16 cellular contexts compared by ENCODE assay signal in genomic region chr15:65088643-65089021, GRCh38. TPM values are rescaled to one million over a fixed set of nuclear protein-coding genes. Genes with fewer than 3 reads are reported as not detected.
DNase-seq lines count a peak whose midpoint lies in the region; ATAC-seq and TF ChIP-seq lines count a peak whose summit lies in the region.
"Had no signal": no experiment of that assay in that cellular context is flagged by ENCODE, and none has a peak within 500 bp of the region (broad histone marks: within the 10 kb centered on the region; RNA-seq: fewer than 3 reads in every experiment).

No MANE protein-coding gene starts in this region.

- H3K9me3 ChIP-seq in esophagus squamous epithelium (no peaks in the 10 kb centered on the region), suprapubic skin (no peaks in the 10 kb centered on the region)

- no peak overlapping the region for H2BK120ac ChIP-seq in mesendoderm (ENCODE audit: low read depth, low read length)

- H3K79me2 ChIP-seq in mesendoderm (ENCODE audit: control insufficient read depth, insufficient read depth, low read length) = no peaks in the 10 kb centered on the region

- peak; percentile 84 for DNase-seq in HuH-7.5 (ENCODE audit: low spot score)
- no peak for DNase-seq in esophagus squamous epithelium (lab: John Stamatoyannopoulos, UW)
- DNase-seq in mesendoderm = no peak
- DNase-seq in suprapubic skin (ENCODE audit: low spot score in 2 of 2) = no peak
- no peak for DNase-seq in G401 (ENCODE audit: low spot score)
- DNase-seq in SHP77 (lab: John Stamatoyannopoulos, UW) = no peak
- no peak for DNase-seq in activated CD4-positive, CD25-positive, alpha-beta regulatory T cell treated with anti-CD3 and anti-CD28 coated beads, Interleukin-2, amount 50 U/mL, for 72 hours
- DNase-seq: activated CD8-positive, alpha-beta T cell treated with anti-CD3 and anti-CD28 coated beads for 36 hours; dermis blood vessel endothelial cell; GDM1; NCI-H187 treated with DMSO at 0.1 percent for 48 hours; NCI-H524 treated with DMSO at 0.1 percent for 48 hours; occipital lobe had no signal

- H3K4me2 ChIP-seq in mesendoderm (ENCODE audit: low read length) = no peak overlapping the region

- no peak for TF ChIP-seq POLR2A in esophagus squamous epithelium (IDR thresholded peaks at IDR 0.05)
- TF ChIP-seq POLR2A in suprapubic skin (IDR thresholded peaks at IDR 0.05) = no peak

- H3K9ac ChIP-seq in mesendoderm (ENCODE audit: low read length) = no peak overlapping the region

- TF ChIP-seq EP300 in suprapubic skin (IDR thresholded peaks at IDR 0.05) = no peak

- H2BK5ac ChIP-seq in mesendoderm (ENCODE audit: low read length) = no peak overlapping the region

- H3K4me1 ChIP-seq in esophagus squamous epithelium = peaks cover 28 to 60% (median 33%) of the 10 kb centered on the region in 3 donors
- peaks cover 13% of the 10 kb centered on the region for H3K4me1 ChIP-seq in mesendoderm (ENCODE audit: control insufficient read depth, low read depth, low read length)
- H3K4me1 ChIP-seq in suprapubic skin = peaks cover 33% of the 10 kb centered on the region

- in situ Hi-C loops in G401 (cut with HindIII; ENCODE audit: low sequenced_read_pairs) = no loop called here

- TF ChIP-seq CTCF in esophagus squamous epithelium (IDR thresholded peaks at IDR 0.05) (no peak), suprapubic skin (IDR thresholded peaks at IDR 0.05) (no peak)

- no peak overlapping the region for H3K4ac ChIP-seq in mesendoderm (ENCODE audit: low read depth, low read length)

- no peak overlapping the region for H2BK15ac ChIP-seq in mesendoderm (replicated peaks; ENCODE audit: low read depth)

- H3K4me3 ChIP-seq in esophagus squamous epithelium (no peak overlapping the region), mesendoderm (ENCODE audit: low read length) (no peak overlapping the region), suprapubic skin (no peak overlapping the region)

- no peak overlapping the region for H4K5ac ChIP-seq in mesendoderm (ENCODE audit: low read length)

- H3K27me3 ChIP-seq in esophagus squamous epithelium (peaks cover 0 to 10% (median 0%) of the 10 kb centered on the region in 4 donors), mesendoderm (ENCODE audit: insufficient read depth, low read length, poor library complexity) (no peaks in the 10 kb centered on the region), suprapubic skin (peaks cover under 1% of the 10 kb centered on the region)

- no peak for ATAC-seq in GM21576 (IDR thresholded peaks at IDR 0.05; ENCODE audit: unreplicated experiment)
- ATAC-seq: activated CD8-positive, alpha-beta T cell treated with anti-CD3 and anti-CD28 coated beads for 36 hours had no signal

- no peak overlapping the region for H3K56ac ChIP-seq in mesendoderm (ENCODE audit: low read length)

- H3K18ac ChIP-seq in mesendoderm (ENCODE audit: low read length) = no peak overlapping the region

- H2AK5ac ChIP-seq in mesendoderm (ENCODE audit: low read length) = peak overlapping the region; percentile 70

- H3K27ac ChIP-seq in esophagus squamous epithelium (peak overlapping the region; percentile 59 to 89 (median 83)), mesendoderm (ENCODE audit: low read depth, low read length) (no peak overlapping the region), suprapubic skin (peak overlapping the region; percentile 28)

- intact Hi-C loops in esophagus squamous epithelium (cut with DNase I) = no loop called here

- H3K36me3 ChIP-seq in esophagus squamous epithelium (no peaks in the 10 kb centered on the region), mesendoderm (ENCODE audit: control insufficient read depth, insufficient read depth, low read length) (no peaks in the 10 kb centered on the region), suprapubic skin (no peaks in the 10 kb centered on the region)

- no peak overlapping the region for H3K23ac ChIP-seq in mesendoderm (ENCODE audit: low read length)

- H3K79me1 ChIP-seq in mesendoderm (ENCODE audit: low read length) = no peaks in the 10 kb centered on the region

- 27 to 51% methylated on average over 2 to 6 of the region's 6 CpGs for WGBS in esophagus squamous epithelium, 2 donors
- no CpG with 5 or more reads among the region's 6 CpGs for WGBS in mesendoderm (ENCODE audit: extremely low coverage, insufficient coverage, low lambda C conversion rate)
- WGBS in suprapubic skin = 54% methylated on average over 6 of the region's 6 CpGs

- H4K8ac ChIP-seq in mesendoderm (ENCODE audit: low read depth, low read length) = no peak overlapping the region

RNA-seq across cellular contexts. Expression of gene KBTBD13, which starts 12.1 kb away (rescaled TPM):
- total RNA-seq in esophagus squamous epithelium (not detected), suprapubic skin (not detected)
- polyA plus RNA-seq in mesendoderm (2013, experiment 1 of 2) = 0.01 TPM
- 0.01 TPM for polyA plus RNA-seq in mesendoderm (2013, experiment 2 of 2)
- 0.37 TPM in 1 of 2 replicates, not detected in the other for total RNA-seq in G401 (2014; rRNA removed; shearing (Covaris generic))
- total RNA-seq: activated CD8-positive, alpha-beta T cell treated with anti-CD3 and anti-CD28 coated beads for 36 hours; astrocyte; dermis blood vessel endothelial cell; mesenteric fat pad; occipital lobe had no signal

RNA-seq across cellular contexts. Expression of gene RASL12, which starts 20.8 kb away (rescaled TPM):
- total RNA-seq in esophagus squamous epithelium (10 to 100 TPM in 2 of 4 donors, 1 to 10 TPM in 2; 2.8 to 32.4 (median 8.9) TPM), suprapubic skin (1 to 10 TPM; 4.8 to 9.7 (median 6.7) TPM)
- 6.4 TPM for polyA plus RNA-seq in mesendoderm (2013, experiment 1 of 2)
- polyA plus RNA-seq in mesendoderm (2013, experiment 2 of 2) = 6.5 TPM
- total RNA-seq in G401 (2014; rRNA removed; shearing (Covaris generic)) = not detected in 2 replicates
- total RNA-seq: activated CD8-positive, alpha-beta T cell treated with anti-CD3 and anti-CD28 coated beads for 36 hours; dermis blood vessel endothelial cell had no signal

RNA-seq across cellular contexts. Expression of gene UBAP1L, which starts 26.4 kb away (rescaled TPM):
- 1 to 10 TPM; 1.6 to 6.3 (median 2.0) TPM for total RNA-seq in esophagus squamous epithelium
- polyA plus RNA-seq in mesendoderm (2013, experiment 1 of 2) = 0.45 TPM
- polyA plus RNA-seq in mesendoderm (2013, experiment 2 of 2) = 0.41 TPM
- 10 to 100 TPM in 1 of 4 donors, 1 to 10 TPM in 3; 2.3 to 21.4 (median 5.6) TPM for total RNA-seq in suprapubic skin
- 0.24 and 0.25 TPM in 2 replicates for total RNA-seq in G401 (2014; rRNA removed; shearing (Covaris generic))

RNA-seq across cellular contexts. Expression of gene SLC51B, which starts 43.4 kb away (rescaled TPM):
- total RNA-seq in esophagus squamous epithelium (not detected), suprapubic skin (under 1 TPM in 1 of 4 donors, not detected in 3; 0.60 TPM)
- not detected for polyA plus RNA-seq in mesendoderm (2013, experiment 1 of 2)
- not detected for polyA plus RNA-seq in mesendoderm (2013, experiment 2 of 2)
- total RNA-seq in G401 (2014; rRNA removed; shearing (Covaris generic)) = not detected in 2 replicates
- total RNA-seq: activated CD8-positive, alpha-beta T cell treated with anti-CD3 and anti-CD28 coated beads for 36 hours; astrocyte; dermis blood vessel endothelial cell; mesenteric fat pad; occipital lobe had no signal

RNA-seq across cellular contexts. Expression of gene PDCD7, which starts 45.0 kb away (rescaled TPM):
- total RNA-seq in esophagus squamous epithelium = 10 to 100 TPM; 12.1 to 20.8 (median 16.6) TPM
- 15.8 TPM for polyA plus RNA-seq in mesendoderm (2013, experiment 1 of 2)
- polyA plus RNA-seq in mesendoderm (2013, experiment 2 of 2) = 16.1 TPM
- total RNA-seq in suprapubic skin = 10 to 100 TPM; 18.1 to 46.3 (median 22.0) TPM
- 29.5 and 32.9 TPM in 2 replicates for total RNA-seq in G401 (2014; rRNA removed; shearing (Covaris generic))
